In genomic region chr6:26030716-26031115, GRCh38 we compare ENCODE assay signal across 10 cellular contexts. TPM values are rescaled to one million over a fixed set of nuclear protein-coding genes. Genes with fewer than 3 reads are reported as not detected.
DNase-seq lines count a peak whose midpoint lies in the region; ATAC-seq and TF ChIP-seq lines count a peak whose summit lies in the region.
"Had no signal": no experiment of that assay in that cellular context is flagged by ENCODE, and none has a peak within 500 bp of the region (broad histone marks: within the 10 kb centered on the region; RNA-seq: fewer than 3 reads in every experiment).

No MANE protein-coding gene starts in this region.

- intact Hi-C loops in activated CD4-positive, alpha-beta T cell treated with anti-CD3 and anti-CD28 coated beads, Interleukin-2, amount 10 ng/mL, durations not matched to agents 24 days and 14 days (cut with micrococcal nuclease) = loop anchor here (5.0 kb wide), 4 partner anchors 167 to 1862 kb away; a partner anchor contains a TSS

- peak overlapping the region; percentile 92 for H3K4me3 Mint-ChIP-seq in activated CD4-positive, alpha-beta T cell treated with anti-CD3 and anti-CD28 coated beads, Interleukin-2, amount 10 ng/mL, durations not matched to agents 24 days and 14 days
- H3K4me3 Mint-ChIP-seq in osteocyte (ENCODE audit: unreplicated experiment) = no peak overlapping the region

- peak overlapping the region; percentile 84 for H3K27ac Mint-ChIP-seq in activated CD4-positive, alpha-beta T cell treated with anti-CD3 and anti-CD28 coated beads, Interleukin-2, amount 10 ng/mL, durations not matched to agents 24 days and 14 days
- H3K27ac Mint-ChIP-seq in activated naive CD4-positive, alpha-beta T cell treated with anti-CD3 and anti-CD28 coated beads, Interleukin-2, amount 50 U/mL, for 72 hours = peak overlapping the region; percentile 100
- H3K27ac Mint-ChIP-seq in osteocyte (ENCODE audit: unreplicated experiment) = peak overlapping the region; percentile 56

- DNase-seq in activated CD4-positive, alpha-beta T cell treated with anti-CD3 and anti-CD28 coated beads, Interleukin-2, amount 10 ng/mL, durations not matched to agents 24 days and 14 days = no peak
- no peak for DNase-seq in activated CD4-positive, alpha-beta T cell treated with anti-CD3 and anti-CD28 coated beads, Interleukin-2, amount 50 U/mL, for 4 hours
- DNase-seq in NB4 (ENCODE audit: low read depth) = peak; percentile 49
- DNase-seq in activated naive CD4-positive, alpha-beta T cell treated with anti-CD3 and anti-CD28 coated beads, Interleukin-2, amount 50 U/mL, for 72 hours (ENCODE audit: low spot score in 2 of 2) = no peak
- DNase-seq in osteocyte (ENCODE audit: extremely low spot score, unreplicated experiment) = no peak
- DNase-seq in NCI-H1105 treated with DMSO at 0.1 percent for 48 hours (lab: John Stamatoyannopoulos, UW) = no peak
- no peak for DNase-seq in DMS79 (lab: John Stamatoyannopoulos, UW)
- DNase-seq: NCI-H187 had no signal

- TF ChIP-seq CTCF in NB4 (IDR thresholded peaks at IDR 0.05; ENCODE audit: low read depth, low read length) (no peak), osteocyte (IDR thresholded peaks at IDR 0.05) (no peak)

- H3K27me3 Mint-ChIP-seq in activated CD4-positive, alpha-beta T cell treated with anti-CD3 and anti-CD28 coated beads, Interleukin-2, amount 10 ng/mL, durations not matched to agents 24 days and 14 days = peaks cover 3% of the 10 kb centered on the region
- H3K27me3 Mint-ChIP-seq in osteocyte (ENCODE audit: unreplicated experiment) = no peaks in the 10 kb centered on the region
- H3K27me3 Mint-ChIP-seq: B cell had no signal

- H3K9me3 Mint-ChIP-seq in activated CD4-positive, alpha-beta T cell treated with anti-CD3 and anti-CD28 coated beads, Interleukin-2, amount 10 ng/mL, durations not matched to agents 24 days and 14 days = peaks cover 4% of the 10 kb centered on the region
- H3K9me3 Mint-ChIP-seq in activated naive CD4-positive, alpha-beta T cell treated with anti-CD3 and anti-CD28 coated beads, Interleukin-2, amount 50 U/mL, for 72 hours = no peaks in the 10 kb centered on the region
- H3K9me3 Mint-ChIP-seq in osteocyte (ENCODE audit: unreplicated experiment) = no peaks in the 10 kb centered on the region

- ATAC-seq in activated naive CD4-positive, alpha-beta T cell treated with anti-CD3 and anti-CD28 coated beads, Interleukin-2, amount 50 U/mL, for 72 hours = no peak
- ATAC-seq in GM18907 (IDR thresholded peaks at IDR 0.05; ENCODE audit: unreplicated experiment) = no peak

- H3K4me1 Mint-ChIP-seq in activated CD4-positive, alpha-beta T cell treated with anti-CD3 and anti-CD28 coated beads, Interleukin-2, amount 10 ng/mL, durations not matched to agents 24 days and 14 days = peaks cover 71% of the 10 kb centered on the region
- H3K4me1 Mint-ChIP-seq in osteocyte (ENCODE audit: unreplicated experiment) = peaks cover 50% of the 10 kb centered on the region

- TF ChIP-seq POLR2A in NB4 (IDR thresholded peaks at IDR 0.05; ENCODE audit: extremely low read depth, insufficient read length) = no peak

- H3K36me3 Mint-ChIP-seq in activated CD4-positive, alpha-beta T cell treated with anti-CD3 and anti-CD28 coated beads, Interleukin-2, amount 10 ng/mL, durations not matched to agents 24 days and 14 days (ENCODE audit: low read depth) = peaks cover 3% of the 10 kb centered on the region
- H3K36me3 Mint-ChIP-seq in activated naive CD4-positive, alpha-beta T cell treated with anti-CD3 and anti-CD28 coated beads, Interleukin-2, amount 50 U/mL, for 72 hours = peaks cover 0 to 12% of the 10 kb centered on the region in 2 donors
- H3K36me3 Mint-ChIP-seq in osteocyte (ENCODE audit: unreplicated experiment) = no peaks in the 10 kb centered on the region

- peak overlapping the region; percentile 77 for H3K4me3 ChIP-seq in NB4 (ENCODE audit: low read depth, low read length)

RNA-seq across cellular contexts. Expression of gene HFE, which starts 56.5 kb away (rescaled TPM):
- total RNA-seq in activated CD4-positive, alpha-beta T cell treated with anti-CD3 and anti-CD28 coated beads, Interleukin-2, amount 10 ng/mL, durations not matched to agents 24 days and 14 days = 0.12 and 0.50 TPM in 2 replicates
- 1 to 10 TPM in 1 of 2 donors, under 1 TPM in 1; 0.23 to 2.1 TPM for total RNA-seq in activated naive CD4-positive, alpha-beta T cell treated with anti-CD3 and anti-CD28 coated beads, Interleukin-2, amount 50 U/mL, for 72 hours
- 6.0 and 6.2 TPM in 2 replicates for total RNA-seq in osteocyte
